Comparison of ENCODE assay signal across 10 cellular contexts in the genomic region with DNA sequence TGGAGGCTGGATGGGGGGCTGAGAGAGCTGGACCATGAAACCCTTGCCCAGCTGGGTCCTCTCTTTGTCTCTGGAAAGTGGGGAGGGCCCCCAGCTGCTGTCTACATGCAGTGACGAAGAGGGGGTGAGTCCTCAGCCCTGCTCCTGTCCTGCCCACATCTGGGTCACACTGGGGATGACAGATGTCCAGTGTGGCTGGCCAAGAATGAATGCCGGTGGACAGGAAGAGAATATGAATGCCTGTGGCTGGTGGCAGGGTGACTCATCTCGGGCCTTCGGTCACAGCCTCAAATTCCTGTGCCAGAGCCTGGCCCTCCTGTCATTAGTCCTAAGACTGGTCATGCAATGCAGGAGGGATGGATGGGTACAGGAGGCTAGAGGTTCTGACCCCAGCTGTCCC. TPM values are rescaled to one million over a fixed set of nuclear protein-coding genes. Genes with fewer than 3 reads are reported as not detected.
DNase-seq lines count a peak whose midpoint lies in the region; ATAC-seq and TF ChIP-seq lines count a peak whose summit lies in the region.
"Had no signal": no experiment of that assay in that cellular context is flagged by ENCODE, and none has a peak within 500 bp of the region (broad histone marks: within the 10 kb centered on the region; RNA-seq: fewer than 3 reads in every experiment).

No MANE protein-coding gene starts in this region.

- H3K9me3 ChIP-seq in mesenchymal stem cell (ENCODE audit: control insufficient read depth, low read length) = no peaks in the 10 kb centered on the region

- POLR2A ChIA-PET in BJ (lab: Charles Lee) = no interaction called here

- no peak overlapping the region for H2BK15ac ChIP-seq in mesenchymal stem cell (ENCODE audit: low read depth, poor library complexity, severe bottlenecking)

- no peaks in the 10 kb centered on the region for H3K36me3 ChIP-seq in BJ (ENCODE audit: control insufficient read depth, insufficient read depth, low read length)
- H3K36me3 ChIP-seq in mesenchymal stem cell (ENCODE audit: control insufficient read depth in 1 of 2, insufficient read depth in 2 of 2, low read depth in 1 of 2, low read length in 2 of 2) = no peaks in the 10 kb centered on the region

- H3K27me3 ChIP-seq in BJ (ENCODE audit: control insufficient read depth, insufficient read depth, low read length) (no peaks in the 10 kb centered on the region), mesenchymal stem cell (ENCODE audit: control insufficient read depth in 1 of 2, insufficient read depth in 1 of 2, low read length in 2 of 2) (no peaks in the 10 kb centered on the region)

- H2BK5ac ChIP-seq in mesenchymal stem cell (ENCODE audit: low read depth, low read length, poor library complexity, severe bottlenecking) = no peak overlapping the region

- peak overlapping the region; percentile 29 to 79 for H2BK12ac ChIP-seq in mesenchymal stem cell (ENCODE audit: low read length in 2 of 2)

- H3K27ac Mint-ChIP-seq in chondrocyte (ENCODE audit: unreplicated experiment) = peak overlapping the region; percentile 30
- H3K27ac Mint-ChIP-seq: stimulated activated effector memory CD8-positive, alpha-beta T cell treated with anti-CD3 and anti-CD28 coated beads, Interleukin-12 subunit alpha, Interleukin-12 subunit beta, amount 100 ng/mL, for 72 hours had no signal

- H3K14ac ChIP-seq in mesenchymal stem cell (ENCODE audit: low read length in 2 of 2) = peak overlapping the region in 1 of 2 experiments; percentile 39

- TF ChIP-seq CTCF in BJ (IDR thresholded peaks at IDR 0.05; ENCODE audit: insufficient read depth, low read depth, low read length) (no peak), chondrocyte (IDR thresholded peaks at IDR 0.05) (no peak)

- H3K23ac ChIP-seq in mesenchymal stem cell (ENCODE audit: low read length in 2 of 2) = no peak overlapping the region

- no peak overlapping the region for H3K4me3 Mint-ChIP-seq in chondrocyte (ENCODE audit: unreplicated experiment)
- H3K4me3 Mint-ChIP-seq: stimulated activated effector memory CD8-positive, alpha-beta T cell treated with anti-CD3 and anti-CD28 coated beads, Interleukin-12 subunit alpha, Interleukin-12 subunit beta, amount 100 ng/mL, for 72 hours had no signal

- 5% methylated on average over 4 of the region's 4 CpGs for WGBS in mesenchymal stem cell

- H3K27ac ChIP-seq in mesenchymal stem cell (ENCODE audit: low read length, poor library complexity, severe bottlenecking) = no peak overlapping the region

- H3K36me3 Mint-ChIP-seq in chondrocyte (ENCODE audit: low read depth) = no peaks in the 10 kb centered on the region
- H3K36me3 Mint-ChIP-seq: stimulated activated effector memory CD8-positive, alpha-beta T cell treated with anti-CD3 and anti-CD28 coated beads, Interleukin-12 subunit alpha, Interleukin-12 subunit beta, amount 100 ng/mL, for 72 hours had no signal

- DNase-seq in BJ (ENCODE audit: low read depth) (peak; percentile 40), MV-4-11 (lab: John Stamatoyannopoulos, UW) (peak; percentile 53), chondrocyte (ENCODE audit: low spot score) (no peak), mesenchymal stem cell (peak; percentile 89), NCI-H2107 treated with DMSO at 0.1 percent for 48 hours (lab: John Stamatoyannopoulos, UW; ENCODE audit: unreplicated experiment) (no peak), cerebellar cortex (ENCODE audit: low spot score) (no peak)
- DNase-seq: NCI-H1930 had no signal

- no peak overlapping the region for H4K91ac ChIP-seq in mesenchymal stem cell (ENCODE audit: low read length)

- H3K9me3 Mint-ChIP-seq in chondrocyte (ENCODE audit: low read depth) = no peaks in the 10 kb centered on the region
- H3K9me3 Mint-ChIP-seq: stimulated activated effector memory CD8-positive, alpha-beta T cell treated with anti-CD3 and anti-CD28 coated beads, Interleukin-12 subunit alpha, Interleukin-12 subunit beta, amount 100 ng/mL, for 72 hours had no signal

- H3K4me3 ChIP-seq in BJ (ENCODE audit: low read depth, low read length) = no peak overlapping the region
- no peak overlapping the region for H3K4me3 ChIP-seq in mesenchymal stem cell (ENCODE audit: insufficient read depth in 1 of 2, low read depth in 1 of 2, low read length in 2 of 2)

- H4K8ac ChIP-seq in mesenchymal stem cell (ENCODE audit: low read length) = peak overlapping the region; percentile 27

- no peak overlapping the region for H2AFZ ChIP-seq in mesenchymal stem cell (ENCODE audit: low read depth, low read length)

- H3K4ac ChIP-seq in mesenchymal stem cell (ENCODE audit: low read depth in 1 of 2, low read length in 2 of 2) = peak overlapping the region; percentile 12 to 16

- H2BK120ac ChIP-seq in mesenchymal stem cell (ENCODE audit: low read depth, low read length) = no peak overlapping the region

- H3K4me2 ChIP-seq in mesenchymal stem cell (ENCODE audit: low read length, poor library complexity, severe bottlenecking) = no peak overlapping the region

- no peaks in the 10 kb centered on the region for H3K27me3 Mint-ChIP-seq in chondrocyte (ENCODE audit: low read depth)

- peaks cover 7% of the 10 kb centered on the region for H3K79me1 ChIP-seq in mesenchymal stem cell (replicated peaks; ENCODE audit: low read length, poor library complexity, severe bottlenecking)

- H3K4me1 Mint-ChIP-seq in chondrocyte (ENCODE audit: low read depth) = peaks cover 32% of the 10 kb centered on the region

- no peak overlapping the region for H2AK5ac ChIP-seq in mesenchymal stem cell (ENCODE audit: low read length, severe bottlenecking)

- CTCF ChIA-PET in BJ (lab: Yijun Ruan, JAX) = interaction anchor here (1.3 to 1.9 kb wide), 4 partner anchors 11 to 38 kb away, joined by 3 to 7 read pairs (median 6); no protein-coding TSS in a partner anchor

- H3K9ac ChIP-seq in mesenchymal stem cell (ENCODE audit: low read length) = no peak overlapping the region

- no peak for ATAC-seq in HG03095 (IDR thresholded peaks at IDR 0.05; ENCODE audit: unreplicated experiment)
- ATAC-seq in HG02588 (IDR thresholded peaks at IDR 0.05; ENCODE audit: unreplicated experiment) = no peak
- ATAC-seq: stimulated activated effector memory CD8-positive, alpha-beta T cell treated with anti-CD3 and anti-CD28 coated beads, Interleukin-12 subunit alpha, Interleukin-12 subunit beta, amount 100 ng/mL, for 72 hours had no signal

- peaks cover 29% of the 10 kb centered on the region for H3K4me1 ChIP-seq in mesenchymal stem cell (ENCODE audit: control insufficient read depth, insufficient read depth, low read depth, low read length)

- H3K18ac ChIP-seq in mesenchymal stem cell (ENCODE audit: low read depth in 1 of 2, low read length in 2 of 2) = peak overlapping the region; percentile 66 to 86

RNA-seq across cellular contexts. Expression of a gene that starts 2.2 kb away (rescaled TPM):
- polyA plus RNA-seq in BJ (2011; rRNA removed) = 3.4 and 4.8 TPM in 2 replicates
- polyA minus RNA-seq in BJ (2011; rRNA and poly(A)+ RNA removed) = 3.6 and 7.0 TPM in 2 replicates
- 2.5 to 3.5 TPM (median 2.5 TPM) in 3 replicates for total RNA-seq in chondrocyte
- 26.7 TPM for polyA plus RNA-seq in mesenchymal stem cell (2013, experiment 1 of 2)
- polyA plus RNA-seq in mesenchymal stem cell (2013, experiment 2 of 2) = 25.6 TPM

RNA-seq across cellular contexts. Expression of a gene that starts 29.5 kb away (rescaled TPM):
- polyA plus RNA-seq in BJ (2011; rRNA removed) = not detected in 2 replicates
- not detected in 2 replicates for polyA minus RNA-seq in BJ (2011; rRNA and poly(A)+ RNA removed)
- total RNA-seq in chondrocyte = not detected in 3 replicates
- polyA plus RNA-seq in mesenchymal stem cell (2013, experiment 1 of 2) = not detected
- not detected for polyA plus RNA-seq in mesenchymal stem cell (2013, experiment 2 of 2)

RNA-seq across cellular contexts. Expression of a gene that starts 33.9 kb away (rescaled TPM):
- 40.7 and 50.6 TPM in 2 replicates for polyA plus RNA-seq in BJ (2011; rRNA removed)
- 16.2 and 27.6 TPM in 2 replicates for polyA minus RNA-seq in BJ (2011; rRNA and poly(A)+ RNA removed)
- total RNA-seq in chondrocyte = 31.1 to 42.7 TPM (median 34.2 TPM) in 3 replicates
- polyA plus RNA-seq in mesenchymal stem cell (2013, experiment 1 of 2) = 31.9 TPM
- 31.7 TPM for polyA plus RNA-seq in mesenchymal stem cell (2013, experiment 2 of 2)

RNA-seq across cellular contexts. Expression of a gene that starts 59.0 kb away (rescaled TPM):
- polyA plus RNA-seq in BJ (2011; rRNA removed) = 0.15 and 0.39 TPM in 2 replicates
- polyA minus RNA-seq in BJ (2011; rRNA and poly(A)+ RNA removed) = 0.14 and 0.67 TPM in 2 replicates
- total RNA-seq in chondrocyte = 0.68 to 3.3 TPM (median 2.9 TPM) in 3 replicates
- polyA plus RNA-seq in mesenchymal stem cell (2013, experiment 1 of 2) = 0.04 TPM
- polyA plus RNA-seq in mesenchymal stem cell (2013, experiment 2 of 2) = 0.04 TPM

Comparison
In these comparisons a context has a peak if more than half of its experiments do, and no peak if none do; other contexts are left out.
1. DNase-seq: peak in BJ (single experiment), MV-4-11 (single experiment) and mesenchymal stem cell (single experiment); none in chondrocyte (single experiment), NCI-H2107 treated with DMSO at 0.1 percent for 48 hours (single experiment) and cerebellar cortex (single experiment).